22 cellular contexts compared by ENCODE assay signal in genomic region chr20:61649105-61649878, GRCh38.
DNase-seq lines count a peak whose midpoint lies in the region; ATAC-seq and TF ChIP-seq lines count a peak whose summit lies in the region.
"Had no signal": no experiment of that assay in that cellular context is flagged by ENCODE, and none has a peak within 500 bp of the region (broad histone marks: within the 10 kb centered on the region; RNA-seq: fewer than 3 reads in every experiment).

No MANE protein-coding gene starts in this region.

- H3K4me1 Mint-ChIP-seq in neural progenitor cell = peaks cover 47% of the 10 kb centered on the region
- H3K4me1 Mint-ChIP-seq: CD14-positive monocyte; CD8-positive, alpha-beta memory T cell had no signal

- H3K27me3 ChIP-seq in neural progenitor cell (no peaks in the 10 kb centered on the region), upper lobe of right lung (no peaks in the 10 kb centered on the region)
- H3K27me3 ChIP-seq: BE2C; BLaER1 treated with 17β-estradiol and CSF1 and Interleukin-3, amounts not matched to agents 10 nM and 100 nM had no signal

- TF ChIP-seq CTCF in neural progenitor cell (IDR thresholded peaks at IDR 0.05) = no peak
- TF ChIP-seq CTCF in upper lobe of right lung (IDR thresholded peaks at IDR 0.05) = no peak

- H4K20me1 ChIP-seq in neural progenitor cell (ENCODE audit: low read depth) = no peaks in the 10 kb centered on the region

- ATAC-seq in Right ventricle myocardium superior (ENCODE audit: poor library complexity) (no peak), left cardiac atrium (no peak), upper lobe of right lung (no peak), GM19324 (IDR thresholded peaks at IDR 0.05; ENCODE audit: low FRiP score, unreplicated experiment) (no peak)
- ATAC-seq: A549 had no signal

- H3K9me3 ChIP-seq in neural progenitor cell (ENCODE audit: low read depth) = no peaks in the 10 kb centered on the region
- no peaks in the 10 kb centered on the region for H3K9me3 ChIP-seq in upper lobe of right lung
- H3K9me3 ChIP-seq: A549, BE2C had no signal

- H3K36me3 ChIP-seq in neural progenitor cell = no peaks in the 10 kb centered on the region
- no peaks in the 10 kb centered on the region for H3K36me3 ChIP-seq in upper lobe of right lung
- H3K36me3 ChIP-seq: BE2C; BLaER1 treated with 17β-estradiol and CSF1 and Interleukin-3, amounts not matched to agents 10 nM and 100 nM had no signal

- peak overlapping the region; percentile 44 for H3K27ac Mint-ChIP-seq in neural progenitor cell
- H3K27ac Mint-ChIP-seq: CD4-positive, alpha-beta T cell; CD8-positive, alpha-beta memory T cell had no signal

- no peak overlapping the region for H3K4me3 Mint-ChIP-seq in neural progenitor cell
- H3K4me3 Mint-ChIP-seq: CD14-positive monocyte; CD4-positive, alpha-beta T cell; CD8-positive, alpha-beta memory T cell had no signal

- H3K36me3 Mint-ChIP-seq in neural progenitor cell = no peaks in the 10 kb centered on the region
- H3K36me3 Mint-ChIP-seq: CD14-positive monocyte; CD8-positive, alpha-beta memory T cell had no signal

- H3K4me2 ChIP-seq in neural progenitor cell = no peak overlapping the region
- H3K4me2 ChIP-seq: A549; BLaER1 treated with 17β-estradiol and CSF1 and Interleukin-3, amounts not matched to agents 10 nM and 100 nM had no signal

- intact Hi-C loops in Right ventricle myocardium superior (cut with DNase I) (no loop called here), left cardiac atrium (cut with DNase I) (no loop called here), upper lobe of right lung (cut with DNase I) (no loop called here)

- H3K4me3 ChIP-seq in neural progenitor cell = no peak overlapping the region
- no peak overlapping the region for H3K4me3 ChIP-seq in upper lobe of right lung
- H3K4me3 ChIP-seq: A549; BLaER1 treated with 17β-estradiol and CSF1 and Interleukin-3, amounts not matched to agents 10 nM and 100 nM; GM23248 had no signal

- H3K27me3 Mint-ChIP-seq in neural progenitor cell (ENCODE audit: insufficient read depth, low read depth) = no peaks in the 10 kb centered on the region
- H3K27me3 Mint-ChIP-seq: CD4-positive, alpha-beta T cell had no signal

- H3K79me2 ChIP-seq in neural progenitor cell (ENCODE audit: low read depth) = no peaks in the 10 kb centered on the region

- H2AFZ ChIP-seq in neural progenitor cell (replicated peaks) = no peak overlapping the region
- H2AFZ ChIP-seq: GM23248 had no signal

- DNase-seq in Right ventricle myocardium superior (peak; percentile 23), left cardiac atrium (no peak), islet precursor cell (peak; percentile 50), neural progenitor cell (ENCODE audit: low spot score) (no peak), upper lobe of right lung (peak; percentile 33), SW480 (ENCODE audit: low spot score) (no peak)
- DNase-seq: 8988T; ACHN; AML-193; BE2C; CD4-positive, alpha-beta T cell; CD8-positive, alpha-beta memory T cell; DMS 273 treated with DMSO at 0.1 percent for 48 hours; DMS79; GF-D8; GM23248; H7; HCEC 1CT had no signal

- H3K27ac ChIP-seq in neural progenitor cell (no peak overlapping the region), upper lobe of right lung (no peak overlapping the region)
- H3K27ac ChIP-seq: A549; BLaER1 treated with 17β-estradiol and CSF1 and Interleukin-3, amounts not matched to agents 10 nM and 100 nM; GM23248 had no signal

- peaks cover 3% of the 10 kb centered on the region for H3K4me1 ChIP-seq in neural progenitor cell
- H3K4me1 ChIP-seq in upper lobe of right lung = no peaks in the 10 kb centered on the region
- H3K4me1 ChIP-seq: A549, BE2C had no signal

- H3K9me3 Mint-ChIP-seq in neural progenitor cell = no peaks in the 10 kb centered on the region
- H3K9me3 Mint-ChIP-seq: CD4-positive, alpha-beta T cell had no signal

- no peak overlapping the region for H3K9ac ChIP-seq in neural progenitor cell
- H3K9ac ChIP-seq: BLaER1 treated with 17β-estradiol and CSF1 and Interleukin-3, amounts not matched to agents 10 nM and 100 nM; GM23248 had no signal

- H3F3A ChIP-seq in neural progenitor cell (ENCODE audit: low read depth) = no peaks in the 10 kb centered on the region

Comparison
In these comparisons a context has a peak if more than half of its experiments do, and no peak if none do; other contexts are left out.
1. DNase-seq: peak in Right ventricle myocardium superior (single experiment), islet precursor cell (single experiment) and upper lobe of right lung (single experiment); none in left cardiac atrium (single experiment), neural progenitor cell (single experiment) and SW480 (single experiment).